16 cellular contexts compared by ENCODE assay signal in the genomic region with DNA sequence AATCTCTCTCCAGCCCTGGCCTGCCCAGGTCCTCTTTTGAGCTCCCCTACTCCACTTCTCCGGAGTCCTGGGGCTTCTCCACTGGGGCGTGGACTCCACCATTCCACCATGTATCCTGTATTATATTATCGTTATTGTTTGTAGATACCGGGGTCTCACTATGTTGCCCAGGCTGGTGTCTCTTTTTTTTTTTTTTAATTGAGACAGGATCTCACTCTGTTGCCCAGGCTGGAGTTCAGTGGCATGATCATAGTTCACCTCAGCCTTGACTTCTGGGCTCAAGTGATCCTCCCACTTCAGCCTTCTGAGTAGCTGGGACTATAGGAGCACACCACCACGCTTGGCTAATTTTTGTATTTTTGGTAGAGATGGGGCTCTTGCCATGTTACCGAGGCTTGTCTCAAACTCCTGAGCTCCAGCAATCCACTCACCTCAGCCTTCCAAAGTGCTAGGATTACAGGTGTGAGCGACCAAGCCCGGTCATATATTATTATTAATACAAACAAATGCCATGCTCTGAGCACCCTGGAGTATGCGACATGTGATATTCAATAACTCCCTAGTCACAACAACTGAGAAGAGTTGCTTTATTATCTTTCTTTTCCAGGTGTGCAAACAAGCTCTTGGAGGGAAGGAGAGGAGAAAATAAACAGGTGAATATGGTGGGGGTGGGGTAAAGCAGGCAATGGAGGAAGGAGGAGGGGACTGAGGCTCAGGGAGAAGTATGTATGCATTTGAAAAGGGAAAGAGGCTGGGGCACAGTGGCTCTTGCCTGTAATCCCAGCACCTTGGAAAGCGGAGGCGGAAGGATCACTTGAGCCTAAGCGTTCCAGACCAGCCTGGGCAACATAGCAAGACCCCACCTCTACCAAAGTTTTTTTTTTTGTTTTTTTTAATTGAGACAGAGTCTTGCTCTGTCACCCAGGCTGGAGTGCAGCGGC. TPM values are rescaled to one million over a fixed set of nuclear protein-coding genes. Genes with fewer than 3 reads are reported as not detected.
DNase-seq lines count a peak whose midpoint lies in the region; ATAC-seq, FAIRE-seq and TF ChIP-seq lines count a peak whose summit lies in the region.
"Had no signal": no experiment of that assay in that cellular context is flagged by ENCODE, and none has a peak within 500 bp of the region (broad histone marks: within the 10 kb centered on the region; RNA-seq: fewer than 3 reads in every experiment).

No MANE protein-coding gene starts in this region.

- peaks cover 11 to 26% (median 14%) of the 10 kb centered on the region in 3 donors for H3K4me1 Mint-ChIP-seq in T-cell
- H3K4me1 Mint-ChIP-seq in stimulated activated naive CD8-positive, alpha-beta T cell treated with anti-CD3 and anti-CD28 coated beads, Interleukin-15, amount 100 ng/mL, for 72 hours: peaks cover 32% of the 10 kb centered on the region

- no peaks in the 10 kb centered on the region for H3K9me3 Mint-ChIP-seq in T-cell
- no peaks in the 10 kb centered on the region for H3K9me3 Mint-ChIP-seq in stimulated activated naive CD8-positive, alpha-beta T cell treated with anti-CD3 and anti-CD28 coated beads, Interleukin-15, amount 100 ng/mL, for 72 hours

- peak; percentile 95 for DNase-seq in DMS79 treated with DMSO at 0.1 percent for 48 hours (lab: John Stamatoyannopoulos, UW)
- DNase-seq in NCI-H2029 (lab: John Stamatoyannopoulos, UW): peak; percentile 99
- DNase-seq in T-cell: no peak
- DNase-seq in pancreas: peak in 4 of 6 donors; percentile 60 to 84 (median 74)
- DNase-seq in SIG-M5 treated with dmso at 0.1 percent for 504 hours (lab: John Stamatoyannopoulos, UW; ENCODE audit: unreplicated experiment): no peak
- no peak for DNase-seq in stimulated activated naive CD8-positive, alpha-beta T cell treated with anti-CD3 and anti-CD28 coated beads, Interleukin-15, amount 100 ng/mL, for 72 hours
- DNase-seq in uterus: no peak
- DNase-seq: activated naive CD4-positive, alpha-beta T cell treated with Interleukin-2 at 50 U/mL for 16 hours; GDM1; kidney; SJCRH30; stimulated activated CD4-positive, alpha-beta T cell treated with anti-CD3 and anti-CD28 coated beads, Interleukin-4, amount 100 ng/mL, for 1 hour; stimulated activated naive CD4-positive, alpha-beta T cell treated with Interleukin-2 at 50 U/mL for 16 hours had no signal

- 41 to 45% methylated on average over 13 of the region's 13 CpGs for WGBS in pancreas, 2 donors

- no peak overlapping the region for H3K4me3 ChIP-seq in pancreas
- no peak overlapping the region for H3K4me3 ChIP-seq in uterus
- H3K4me3 ChIP-seq: gastroesophageal sphincter, SJCRH30 had no signal

- TF ChIP-seq CTCF in pancreas (IDR thresholded peaks at IDR 0.05): no peak
- TF ChIP-seq CTCF in uterus (IDR thresholded peaks at IDR 0.05): no peak

- no peaks in the 10 kb centered on the region for H3K36me3 Mint-ChIP-seq in T-cell

- FAIRE-seq in pancreas (lab: Jason Lieb, UNC): no peak
- FAIRE-seq: bronchial epithelial cell, kidney had no signal

- no peaks in the 10 kb centered on the region for H3K27me3 Mint-ChIP-seq in T-cell
- H3K27me3 Mint-ChIP-seq in stimulated activated naive CD8-positive, alpha-beta T cell treated with anti-CD3 and anti-CD28 coated beads, Interleukin-15, amount 100 ng/mL, for 72 hours: no peaks in the 10 kb centered on the region

- intact Hi-C loops in pancreas (cut with DNase I): no loop called here
- intact Hi-C loops in uterus (cut with DNase I; ENCODE audit: low total_unique reads): no loop called here

- H3K36me3 ChIP-seq in pancreas (no peaks in the 10 kb centered on the region), uterus (no peaks in the 10 kb centered on the region)
- H3K36me3 ChIP-seq: gastroesophageal sphincter, SJCRH30 had no signal

- H3K9me3 ChIP-seq in pancreas: no peaks in the 10 kb centered on the region
- H3K9me3 ChIP-seq in uterus: no peaks in the 10 kb centered on the region
- H3K9me3 ChIP-seq: gastroesophageal sphincter, SJCRH30 had no signal

- H3K27ac ChIP-seq in pancreas (peak overlapping the region; percentile 62 to 86 (median 79)), uterus (no peak overlapping the region)
- H3K27ac ChIP-seq: gastroesophageal sphincter, SJCRH30 had no signal

- H3K27me3 ChIP-seq in pancreas (no peaks in the 10 kb centered on the region), uterus (no peaks in the 10 kb centered on the region)
- H3K27me3 ChIP-seq: gastroesophageal sphincter, SJCRH30 had no signal

- H3K4me3 Mint-ChIP-seq in T-cell: peak overlapping the region in 2 of 3 donors; percentile 15 to 26
- H3K4me3 Mint-ChIP-seq in stimulated activated naive CD8-positive, alpha-beta T cell treated with anti-CD3 and anti-CD28 coated beads, Interleukin-15, amount 100 ng/mL, for 72 hours: no peak overlapping the region

- no peak for TF ChIP-seq POLR2A in uterus (IDR thresholded peaks at IDR 0.05)

- H3K4me1 ChIP-seq in pancreas: peaks cover 34 to 45% (median 37%) of the 10 kb centered on the region in 3 donors
- H3K4me1 ChIP-seq in uterus: peaks cover 0 to 7% of the 10 kb centered on the region in 2 donors

- CTCF ChIA-PET in T-cell (lab: Charles Lee): interaction anchor here in 1 of 2 donors (0.6 kb wide), 1 partner anchor 160 kb away, joined by 3 read pairs; no protein-coding TSS in a partner anchor

- no peak overlapping the region for H3K27ac Mint-ChIP-seq in T-cell
- H3K27ac Mint-ChIP-seq in stimulated activated naive CD8-positive, alpha-beta T cell treated with anti-CD3 and anti-CD28 coated beads, Interleukin-15, amount 100 ng/mL, for 72 hours: peak overlapping the region in 1 of 2 donors; percentile 21

- ATAC-seq in T-cell (replicated peaks in 1 of 4) (no peak), pancreas (peak; percentile 34 to 51 (median 48)), esophagus mucosa (no peak)
- ATAC-seq in stimulated activated naive CD8-positive, alpha-beta T cell treated with anti-CD3 and anti-CD28 coated beads, Interleukin-15, amount 100 ng/mL, for 72 hours: no peak
- ATAC-seq: gastroesophageal sphincter had no signal

- POLR2A ChIA-PET in T-cell (lab: Charles Lee): no interaction called here

RNA-seq across cellular contexts. Expression of a gene that starts 2.8 kb away (rescaled TPM):
- 10 to 100 TPM; 23.1 to 46.9 (median 29.0) TPM for total RNA-seq in T-cell
- total RNA-seq in pancreas: 10 to 100 TPM; 41.6 to 82.4 (median 62.1) TPM
- polyA plus RNA-seq in pancreas: 100 to 1,000 TPM in 1 of 2 donors, 10 to 100 TPM in 1; 72.1 to 118 TPM
- total RNA-seq in esophagus mucosa: 84.8 TPM
- total RNA-seq in uterus: 10 to 100 TPM; 37.1 to 60.8 (median 38.7) TPM

RNA-seq across cellular contexts. Expression of a gene that starts 57.0 kb away (rescaled TPM):
- total RNA-seq in T-cell (under 1 TPM in 2 of 5 donors, not detected in 3; 0.03 TPM), pancreas (under 1 TPM in 4 of 6 donors, not detected in 2; under 0.01 to 0.20 (median 0.06) TPM), esophagus mucosa (0.16 TPM), uterus (10 to 100 TPM in 1 of 4 donors, under 1 TPM in 1, not detected in 2; 0.06 to 32.8 TPM)
- polyA plus RNA-seq in pancreas: under 1 TPM; 0.02 to 0.04 TPM
- total RNA-seq: bronchial epithelial cell had no signal

Comparison
In these comparisons a context has a peak if more than half of its experiments do, and no peak if none do; other contexts are left out.
1. DNase-seq: peak in DMS79 treated with DMSO at 0.1 percent for 48 hours (single experiment), NCI-H2029 (single experiment) and pancreas (4 of 6); none in T-cell (0 of 34), SIG-M5 treated with dmso at 0.1 percent for 504 hours (single experiment), stimulated activated naive CD8-positive, alpha-beta T cell treated with anti-CD3 and anti-CD28 coated beads, Interleukin-15, amount 100 ng/mL, for 72 hours (0 of 2) and uterus (0 of 2).
2. ATAC-seq: peak in pancreas (4 of 4); none in T-cell (0 of 4), esophagus mucosa (single experiment) and stimulated activated naive CD8-positive, alpha-beta T cell treated with anti-CD3 and anti-CD28 coated beads, Interleukin-15, amount 100 ng/mL, for 72 hours (single experiment).
3. H3K4me3 Mint-ChIP-seq: peak in T-cell (2 of 3); none in stimulated activated naive CD8-positive, alpha-beta T cell treated with anti-CD3 and anti-CD28 coated beads, Interleukin-15, amount 100 ng/mL, for 72 hours (0 of 2).
4. H3K27ac ChIP-seq: peak in pancreas (4 of 4); none in uterus (0 of 2).